In genomic region chr11:117843666-117844484, GRCh38 we compare ENCODE assay signal across 1 cellular context.
TF ChIP-seq lines count a peak whose summit lies in the region.

No MANE protein-coding gene starts in this region.

TF ChIP-seq in Ishikawa, 13 proteins besides CTCF, POLR2A, EP300 and RAD21 (continued from another document):
- TF ChIP-seq, protein P1, sequence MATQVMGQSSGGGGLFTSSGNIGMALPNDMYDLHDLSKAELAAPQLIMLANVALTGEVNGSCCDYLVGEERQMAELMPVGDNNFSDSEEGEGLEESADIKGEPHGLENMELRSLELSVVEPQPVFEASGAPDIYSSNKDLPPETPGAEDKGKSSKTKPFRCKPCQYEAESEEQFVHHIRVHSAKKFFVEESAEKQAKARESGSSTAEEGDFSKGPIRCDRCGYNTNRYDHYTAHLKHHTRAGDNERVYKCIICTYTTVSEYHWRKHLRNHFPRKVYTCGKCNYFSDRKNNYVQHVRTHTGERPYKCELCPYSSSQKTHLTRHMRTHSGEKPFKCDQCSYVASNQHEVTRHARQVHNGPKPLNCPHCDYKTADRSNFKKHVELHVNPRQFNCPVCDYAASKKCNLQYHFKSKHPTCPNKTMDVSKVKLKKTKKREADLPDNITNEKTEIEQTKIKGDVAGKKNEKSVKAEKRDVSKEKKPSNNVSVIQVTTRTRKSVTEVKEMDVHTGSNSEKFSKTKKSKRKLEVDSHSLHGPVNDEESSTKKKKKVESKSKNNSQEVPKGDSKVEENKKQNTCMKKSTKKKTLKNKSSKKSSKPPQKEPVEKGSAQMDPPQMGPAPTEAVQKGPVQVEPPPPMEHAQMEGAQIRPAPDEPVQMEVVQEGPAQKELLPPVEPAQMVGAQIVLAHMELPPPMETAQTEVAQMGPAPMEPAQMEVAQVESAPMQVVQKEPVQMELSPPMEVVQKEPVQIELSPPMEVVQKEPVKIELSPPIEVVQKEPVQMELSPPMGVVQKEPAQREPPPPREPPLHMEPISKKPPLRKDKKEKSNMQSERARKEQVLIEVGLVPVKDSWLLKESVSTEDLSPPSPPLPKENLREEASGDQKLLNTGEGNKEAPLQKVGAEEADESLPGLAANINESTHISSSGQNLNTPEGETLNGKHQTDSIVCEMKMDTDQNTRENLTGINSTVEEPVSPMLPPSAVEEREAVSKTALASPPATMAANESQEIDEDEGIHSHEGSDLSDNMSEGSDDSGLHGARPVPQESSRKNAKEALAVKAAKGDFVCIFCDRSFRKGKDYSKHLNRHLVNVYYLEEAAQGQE (IDR thresholded peaks at IDR 0.05; ENCODE audit: low read depth): no peak
- TF ChIP-seq CEBPB (IDR thresholded peaks at IDR 0.05): no peak
TF ChIP-seq in Ishikawa: peak in this region for 0.
